13 cellular contexts compared by ENCODE assay signal in genomic region chr7:44956157-44956766, GRCh38. TPM values are rescaled to one million over a fixed set of nuclear protein-coding genes. Genes with fewer than 3 reads are reported as not detected.
"Had no signal": no experiment of that assay in that cellular context is flagged by ENCODE, and none has a peak within 500 bp of the region (broad histone marks: within the 10 kb centered on the region; RNA-seq: fewer than 3 reads in every experiment).

No MANE protein-coding gene starts in this region.

- H3K4me1 Mint-ChIP-seq: endodermal cell had no signal

- H3K9me3 Mint-ChIP-seq: activated CD4-positive, alpha-beta memory T cell treated with anti-CD3 and anti-CD28 coated beads, Interleukin-2, amount 10 ng/mL, durations not matched to agents 7 days and 5 days; activated naive CD4-positive, alpha-beta T cell treated with anti-CD3 and anti-CD28 coated beads, Interleukin-2, amount 10 ng/mL, durations not matched to agents 7 days and 5 days had no signal

- H3K4me3 Mint-ChIP-seq: activated CD4-positive, alpha-beta memory T cell treated with anti-CD3 and anti-CD28 coated beads, Interleukin-2, amount 10 ng/mL, durations not matched to agents 7 days and 5 days; activated naive CD4-positive, alpha-beta T cell treated with anti-CD3 and anti-CD28 coated beads, Interleukin-2, amount 10 ng/mL, durations not matched to agents 7 days and 5 days; endodermal cell had no signal

- FAIRE-seq: frontal cortex, islet of Langerhans had no signal

- DNase-seq: activated CD4-positive, alpha-beta memory T cell treated with anti-CD3 and anti-CD28 coated beads, Interleukin-2, amount 10 ng/mL, durations not matched to agents 7 days and 5 days; activated CD4-positive, CD25-positive, alpha-beta regulatory T cell treated with anti-CD3 and anti-CD28 coated beads, Interleukin-2, amount 50 U/mL, for 72 hours; activated naive CD4-positive, alpha-beta T cell treated with anti-CD3 and anti-CD28 coated beads, Interleukin-2, amount 10 ng/mL, durations not matched to agents 7 days and 5 days; amniotic stem cell; posterior cingulate gyrus; SJCRH30; stimulated activated naive CD4-positive, alpha-beta T cell; T1000; upper lobe of left lung had no signal

- H3K27ac Mint-ChIP-seq: activated CD4-positive, alpha-beta memory T cell treated with anti-CD3 and anti-CD28 coated beads, Interleukin-2, amount 10 ng/mL, durations not matched to agents 7 days and 5 days; activated naive CD4-positive, alpha-beta T cell treated with anti-CD3 and anti-CD28 coated beads, Interleukin-2, amount 10 ng/mL, durations not matched to agents 7 days and 5 days; endodermal cell had no signal

RNA-seq across cellular contexts. Expression of gene MYO1G, which starts 22.6 kb away (rescaled TPM):
- total RNA-seq: epithelial cell of proximal tubule had no signal
